ENCODE assay signal across 1 cellular context in the genomic region with DNA sequence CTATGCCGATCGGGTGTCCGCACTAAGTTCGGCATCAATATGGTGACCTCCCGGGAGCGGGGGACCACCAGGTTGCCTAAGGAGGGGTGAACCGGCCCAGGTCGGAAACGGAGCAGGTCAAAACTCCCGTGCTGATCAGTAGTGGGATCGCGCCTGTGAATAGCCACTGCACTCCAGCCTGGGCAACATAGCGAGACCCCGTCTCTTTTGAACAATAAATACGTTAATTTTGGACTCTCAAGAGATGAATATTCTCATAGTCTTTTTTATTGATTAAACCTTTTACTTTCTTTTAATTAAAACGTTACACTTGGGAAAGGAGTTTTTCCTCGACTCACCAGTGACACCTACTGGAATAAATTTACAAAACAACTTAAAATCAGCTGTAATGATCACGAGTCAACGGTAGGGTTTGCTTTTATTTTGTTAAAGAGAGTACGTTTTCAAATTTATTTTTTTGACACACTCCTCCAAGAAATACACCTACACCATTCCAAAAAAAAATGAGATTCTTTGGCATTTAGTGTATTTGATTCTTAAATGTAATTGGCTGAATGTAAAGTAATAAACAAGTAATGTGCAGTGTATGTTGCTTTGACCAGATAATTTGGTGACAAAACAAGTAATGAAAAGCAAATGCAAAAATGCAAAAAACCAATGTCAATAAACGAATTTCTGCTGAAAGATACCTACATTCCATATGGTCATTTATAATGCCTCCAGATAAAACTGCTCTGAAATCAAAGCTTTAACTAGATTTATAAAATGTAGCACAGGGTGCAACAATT.
TF ChIP-seq lines count a peak whose summit lies in the region.

No MANE protein-coding gene starts in this region.

TF ChIP-seq in GM12878, 131 proteins besides CTCF, POLR2A, EP300 and RAD21 (continued from another document):
- TF ChIP-seq MYC (IDR thresholded peaks at IDR 0.05; ENCODE audit: insufficient read depth, insufficient read length, insufficient replicate concordance, low read length, severe bottlenecking), result no peak
- no peak; the same call in none of the 2 replicates for TF ChIP-seq FOXM1 (IDR thresholded peaks at IDR 0.05; ENCODE audit: low read depth, low read length)
- TF ChIP-seq HDAC2 (IDR thresholded peaks at IDR 0.05), result no peak
- TF ChIP-seq POLR2AphosphoS2 (IDR thresholded peaks at IDR 0.05; ENCODE audit: low read depth, low read length), result no peak
- no peak for TF ChIP-seq EZH2 (IDR thresholded peaks at IDR 0.05; ENCODE audit: borderline replicate concordance, control insufficient read depth, low read depth, low read length)
- TF ChIP-seq, protein P1, sequence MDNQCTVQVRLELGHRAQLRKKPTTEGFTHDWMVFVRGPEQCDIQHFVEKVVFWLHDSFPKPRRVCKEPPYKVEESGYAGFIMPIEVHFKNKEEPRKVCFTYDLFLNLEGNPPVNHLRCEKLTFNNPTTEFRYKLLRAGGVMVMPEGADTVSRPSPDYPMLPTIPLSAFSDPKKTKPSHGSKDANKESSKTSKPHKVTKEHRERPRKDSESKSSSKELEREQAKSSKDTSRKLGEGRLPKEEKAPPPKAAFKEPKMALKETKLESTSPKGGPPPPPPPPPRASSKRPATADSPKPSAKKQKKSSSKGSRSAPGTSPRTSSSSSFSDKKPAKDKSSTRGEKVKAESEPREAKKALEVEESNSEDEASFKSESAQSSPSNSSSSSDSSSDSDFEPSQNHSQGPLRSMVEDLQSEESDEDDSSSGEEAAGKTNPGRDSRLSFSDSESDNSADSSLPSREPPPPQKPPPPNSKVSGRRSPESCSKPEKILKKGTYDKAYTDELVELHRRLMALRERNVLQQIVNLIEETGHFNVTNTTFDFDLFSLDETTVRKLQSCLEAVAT (IDR thresholded peaks at IDR 0.05), result peak; percentile 23; the same call in 1 of the 2 replicates
- TF ChIP-seq, protein P2, sequence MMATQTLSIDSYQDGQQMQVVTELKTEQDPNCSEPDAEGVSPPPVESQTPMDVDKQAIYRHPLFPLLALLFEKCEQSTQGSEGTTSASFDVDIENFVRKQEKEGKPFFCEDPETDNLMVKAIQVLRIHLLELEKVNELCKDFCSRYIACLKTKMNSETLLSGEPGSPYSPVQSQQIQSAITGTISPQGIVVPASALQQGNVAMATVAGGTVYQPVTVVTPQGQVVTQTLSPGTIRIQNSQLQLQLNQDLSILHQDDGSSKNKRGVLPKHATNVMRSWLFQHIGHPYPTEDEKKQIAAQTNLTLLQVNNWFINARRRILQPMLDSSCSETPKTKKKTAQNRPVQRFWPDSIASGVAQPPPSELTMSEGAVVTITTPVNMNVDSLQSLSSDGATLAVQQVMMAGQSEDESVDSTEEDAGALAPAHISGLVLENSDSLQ (IDR thresholded peaks at IDR 0.05), result no peak
- TF ChIP-seq POU2F2 (IDR thresholded peaks at IDR 0.05; ENCODE audit: borderline replicate concordance, low read depth, low read length), result no peak
- peak; percentile 22 for TF ChIP-seq KLF5 (IDR thresholded peaks at IDR 0.05; ENCODE audit: partially characterized antibody)
- TF ChIP-seq HCFC1 (IDR thresholded peaks at IDR 0.05; ENCODE audit: low read length), result no peak
- TF ChIP-seq, protein P3, sequence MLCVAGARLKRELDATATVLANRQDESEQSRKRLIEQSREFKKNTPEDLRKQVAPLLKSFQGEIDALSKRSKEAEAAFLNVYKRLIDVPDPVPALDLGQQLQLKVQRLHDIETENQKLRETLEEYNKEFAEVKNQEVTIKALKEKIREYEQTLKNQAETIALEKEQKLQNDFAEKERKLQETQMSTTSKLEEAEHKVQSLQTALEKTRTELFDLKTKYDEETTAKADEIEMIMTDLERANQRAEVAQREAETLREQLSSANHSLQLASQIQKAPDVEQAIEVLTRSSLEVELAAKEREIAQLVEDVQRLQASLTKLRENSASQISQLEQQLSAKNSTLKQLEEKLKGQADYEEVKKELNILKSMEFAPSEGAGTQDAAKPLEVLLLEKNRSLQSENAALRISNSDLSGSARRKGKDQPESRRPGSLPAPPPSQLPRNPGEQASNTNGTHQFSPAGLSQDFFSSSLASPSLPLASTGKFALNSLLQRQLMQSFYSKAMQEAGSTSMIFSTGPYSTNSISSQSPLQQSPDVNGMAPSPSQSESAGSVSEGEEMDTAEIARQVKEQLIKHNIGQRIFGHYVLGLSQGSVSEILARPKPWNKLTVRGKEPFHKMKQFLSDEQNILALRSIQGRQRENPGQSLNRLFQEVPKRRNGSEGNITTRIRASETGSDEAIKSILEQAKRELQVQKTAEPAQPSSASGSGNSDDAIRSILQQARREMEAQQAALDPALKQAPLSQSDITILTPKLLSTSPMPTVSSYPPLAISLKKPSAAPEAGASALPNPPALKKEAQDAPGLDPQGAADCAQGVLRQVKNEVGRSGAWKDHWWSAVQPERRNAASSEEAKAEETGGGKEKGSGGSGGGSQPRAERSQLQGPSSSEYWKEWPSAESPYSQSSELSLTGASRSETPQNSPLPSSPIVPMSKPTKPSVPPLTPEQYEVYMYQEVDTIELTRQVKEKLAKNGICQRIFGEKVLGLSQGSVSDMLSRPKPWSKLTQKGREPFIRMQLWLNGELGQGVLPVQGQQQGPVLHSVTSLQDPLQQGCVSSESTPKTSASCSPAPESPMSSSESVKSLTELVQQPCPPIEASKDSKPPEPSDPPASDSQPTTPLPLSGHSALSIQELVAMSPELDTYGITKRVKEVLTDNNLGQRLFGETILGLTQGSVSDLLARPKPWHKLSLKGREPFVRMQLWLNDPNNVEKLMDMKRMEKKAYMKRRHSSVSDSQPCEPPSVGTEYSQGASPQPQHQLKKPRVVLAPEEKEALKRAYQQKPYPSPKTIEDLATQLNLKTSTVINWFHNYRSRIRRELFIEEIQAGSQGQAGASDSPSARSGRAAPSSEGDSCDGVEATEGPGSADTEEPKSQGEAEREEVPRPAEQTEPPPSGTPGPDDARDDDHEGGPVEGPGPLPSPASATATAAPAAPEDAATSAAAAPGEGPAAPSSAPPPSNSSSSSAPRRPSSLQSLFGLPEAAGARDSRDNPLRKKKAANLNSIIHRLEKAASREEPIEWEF (IDR thresholded peaks at IDR 0.05; ENCODE audit: insufficient replicate concordance, low read depth, low read length), result no peak
- peak; percentile 26; the same call in 1 of the 2 replicates for TF ChIP-seq RUNX3 (IDR thresholded peaks at IDR 0.05; ENCODE audit: low read length)
- TF ChIP-seq ZNF207 (IDR thresholded peaks at IDR 0.05; ENCODE audit: borderline replicate concordance), result peak; percentile 92
- TF ChIP-seq DPF2 (IDR thresholded peaks at IDR 0.05), result no peak; the same call in none of the 2 replicates
- TF ChIP-seq PAX5 (IDR thresholded peaks at IDR 0.05; ENCODE audit: borderline replicate concordance, low read depth, low read length), result no peak
- TF ChIP-seq, protein P4, sequence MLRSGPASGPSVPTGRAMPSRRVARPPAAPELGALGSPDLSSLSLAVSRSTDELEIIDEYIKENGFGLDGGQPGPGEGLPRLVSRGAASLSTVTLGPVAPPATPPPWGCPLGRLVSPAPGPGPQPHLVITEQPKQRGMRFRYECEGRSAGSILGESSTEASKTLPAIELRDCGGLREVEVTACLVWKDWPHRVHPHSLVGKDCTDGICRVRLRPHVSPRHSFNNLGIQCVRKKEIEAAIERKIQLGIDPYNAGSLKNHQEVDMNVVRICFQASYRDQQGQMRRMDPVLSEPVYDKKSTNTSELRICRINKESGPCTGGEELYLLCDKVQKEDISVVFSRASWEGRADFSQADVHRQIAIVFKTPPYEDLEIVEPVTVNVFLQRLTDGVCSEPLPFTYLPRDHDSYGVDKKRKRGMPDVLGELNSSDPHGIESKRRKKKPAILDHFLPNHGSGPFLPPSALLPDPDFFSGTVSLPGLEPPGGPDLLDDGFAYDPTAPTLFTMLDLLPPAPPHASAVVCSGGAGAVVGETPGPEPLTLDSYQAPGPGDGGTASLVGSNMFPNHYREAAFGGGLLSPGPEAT (IDR thresholded peaks at IDR 0.05; ENCODE audit: low read depth), result no peak; the same call in 1 of the 2 replicates
- TF ChIP-seq KAT2A (conservative IDR thresholded peaks at IDR 0.05; ENCODE audit: control insufficient read depth, low read depth, low read length), result no peak
- no peak for TF ChIP-seq NFYA (IDR thresholded peaks at IDR 0.05; ENCODE audit: borderline replicate concordance, low read depth, low read length)
- TF ChIP-seq STAT1 (conservative IDR thresholded peaks at IDR 0.05), result 0 out of 2 replicates have a peak, but pooled peaks have one; percentile 12
